In the genomic region with DNA sequence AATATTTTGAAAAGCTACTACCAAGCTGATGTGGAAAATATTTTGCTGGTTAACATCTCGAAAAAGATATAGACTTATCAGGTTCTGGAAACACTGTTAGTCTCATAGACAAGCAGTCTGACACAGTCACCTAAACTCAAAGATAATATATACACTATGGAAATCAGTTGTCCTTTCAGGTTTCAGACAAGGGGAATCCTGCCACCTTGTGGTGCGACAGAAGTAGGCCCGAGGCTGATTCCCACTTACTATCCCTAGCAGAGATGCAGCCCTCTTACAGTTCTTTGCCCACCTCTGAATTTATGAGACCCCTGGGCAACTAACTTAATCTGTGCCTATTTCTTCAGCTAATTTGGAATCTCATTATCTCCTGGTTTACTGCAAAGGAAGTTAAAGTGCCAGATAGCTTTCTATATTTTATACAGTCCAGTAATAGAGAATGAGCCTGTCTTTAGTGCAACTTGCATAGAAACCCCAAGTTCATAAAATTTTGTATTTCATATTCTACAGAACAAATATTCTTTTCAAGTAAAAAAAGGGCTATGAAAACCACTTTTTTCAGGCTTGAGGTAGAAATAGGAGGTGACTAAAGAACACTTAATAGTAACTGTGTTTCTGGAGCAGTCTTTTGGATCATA, we compare ENCODE assay signal across 8 cellular contexts. TPM values are rescaled to one million over a fixed set of nuclear protein-coding genes. Genes with fewer than 3 reads are reported as not detected.
DNase-seq lines count a peak whose midpoint lies in the region; ATAC-seq, FAIRE-seq and TF ChIP-seq lines count a peak whose summit lies in the region.

No MANE protein-coding gene starts in this region.

- no peaks in the 10 kb centered on the region for H3K36me3 ChIP-seq in bronchial epithelial cell (ENCODE audit: control insufficient read depth, insufficient read depth, low read length)
- H3K36me3 ChIP-seq in keratinocyte (ENCODE audit: control insufficient read depth in 2 of 2, extremely low read depth in 1 of 2, insufficient read depth in 2 of 2, low read length in 2 of 2): no peaks in the 10 kb centered on the region

- TF ChIP-seq CTCF in VCaP (conservative IDR thresholded peaks at IDR 0.05): peak; percentile 95
- TF ChIP-seq CTCF in bronchial epithelial cell (IDR thresholded peaks at IDR 0.05; ENCODE audit: insufficient read depth, low read length, severe bottlenecking): peak; percentile 83
- TF ChIP-seq CTCF in keratinocyte (optimal IDR thresholded peaks at IDR 0.05 in 1 of 3, IDR thresholded peaks at IDR 0.05 in 1 of 3, conservative IDR thresholded peaks at IDR 0.05 in 1 of 3; ENCODE audit: extremely low read depth in 1 of 3, insufficient read depth in 2 of 3, low read length in 3 of 3): peak; percentile 80 to 89 (median 83)

- no peaks in the 10 kb centered on the region for H4K20me1 ChIP-seq in keratinocyte (ENCODE audit: control insufficient read depth, extremely low read depth, insufficient read depth, low read length)

- FAIRE-seq in bronchial epithelial cell (lab: Jason Lieb, UNC) (no peak), keratinocyte (lab: Jason Lieb, UNC) (peak; percentile 59)

- H3K27ac ChIP-seq in VCaP (no peak overlapping the region; the same call in 1 of the 2 replicates), keratinocyte (ENCODE audit: control insufficient read depth, insufficient read depth, low read length) (no peak overlapping the region)

- DNase-seq in AG08395 (ENCODE audit: low spot score) (peak; percentile 71), NCI-H2196 (lab: John Stamatoyannopoulos, UW; ENCODE audit: unreplicated experiment) (peak; percentile 89), bronchial epithelial cell (ENCODE audit: low read depth) (peak; percentile 52), keratinocyte (ENCODE audit: low read depth, low spot score) (no peak)
- peak; percentile 36 for DNase-seq in stimulated activated CD4-positive, alpha-beta T cell treated with anti-CD3 and anti-CD28 coated beads, Interleukin-2, amount 100 ng/mL, for 4 hours (ENCODE audit: low read depth)

- H3K4me3 ChIP-seq in bronchial epithelial cell (ENCODE audit: low read depth, low read length) (no peak overlapping the region), keratinocyte (ENCODE audit: control insufficient read depth in 2 of 3, extremely low read depth in 1 of 3, insufficient read depth in 2 of 3, low read depth in 1 of 3, low read length in 3 of 3) (no peak overlapping the region)

- H3K9me3 ChIP-seq in keratinocyte (ENCODE audit: control insufficient read depth, low read depth, low read length): no peaks in the 10 kb centered on the region

- no peaks in the 10 kb centered on the region for H3K9me1 ChIP-seq in keratinocyte (ENCODE audit: control insufficient read depth, extremely low read depth, insufficient read depth, low read length)

- H3K4me2 ChIP-seq in keratinocyte (ENCODE audit: control insufficient read depth, extremely low read depth, insufficient read depth, low read depth, low read length): no peak overlapping the region

- dilution Hi-C loops in keratinocyte (cut with MboI; ENCODE audit: extremely low pct_ligation_motif_present, low sequenced_read_pairs): no loop called here

- peak; percentile 90 for ATAC-seq in GM18868 (IDR thresholded peaks at IDR 0.05; ENCODE audit: unreplicated experiment)
- ATAC-seq in HG03159 (IDR thresholded peaks at IDR 0.05; ENCODE audit: unreplicated experiment): peak; percentile 92

- H3K27me3 ChIP-seq in bronchial epithelial cell (ENCODE audit: control insufficient read depth, insufficient read depth, low read length) (no peaks in the 10 kb centered on the region), keratinocyte (ENCODE audit: control insufficient read depth, extremely low read depth, insufficient read depth, low read length) (no peaks in the 10 kb centered on the region)

- H3K79me2 ChIP-seq in keratinocyte (ENCODE audit: control insufficient read depth, insufficient read depth, low read length): no peaks in the 10 kb centered on the region

- H3K4me1 ChIP-seq in keratinocyte (ENCODE audit: control insufficient read depth, extremely low read depth, insufficient read depth, low read length): peaks cover 5% of the 10 kb centered on the region

- H3K9ac ChIP-seq in keratinocyte (ENCODE audit: control insufficient read depth, extremely low read depth, insufficient read depth, low read length): no peak overlapping the region

- H2AFZ ChIP-seq in keratinocyte (ENCODE audit: control insufficient read depth, low read length): no peak overlapping the region

RNA-seq across cellular contexts. Expression of a gene that starts 16.9 kb away (rescaled TPM):
- total RNA-seq in bronchial epithelial cell: 14.2 and 15.8 TPM in 2 replicates
- 14.4 to 23.1 TPM (median 14.9 TPM) in 3 replicates for polyA plus RNA-seq in keratinocyte
- 1.7 TPM for polyA plus RNA-seq in keratinocyte (2011; ENCODE audit: low read depth)
- polyA plus RNA-seq in keratinocyte (2011; cell fraction: cytosol; rRNA removed): 9.4 and 16.6 TPM in 2 replicates
- 11.6 and 12.4 TPM in 2 replicates for polyA plus RNA-seq in keratinocyte (2011; cell fraction: nucleus; rRNA removed)
- 12.8 and 16.2 TPM in 2 replicates for polyA plus RNA-seq in keratinocyte (2012; ENCODE audit: low replicate concordance)
- polyA minus RNA-seq in keratinocyte: 9.5 to 15.9 TPM (median 12.2 TPM) in 3 replicates
- 19.2 TPM for polyA minus RNA-seq in keratinocyte (2011; cell fraction: cytosol; rRNA and poly(A)+ RNA removed)
- polyA minus RNA-seq in keratinocyte (2011; cell fraction: nucleus; rRNA and poly(A)+ RNA removed): 6.1 and 8.0 TPM in 2 replicates

RNA-seq across cellular contexts. Expression of a gene that starts 17.1 kb away (rescaled TPM):
- 17.4 and 29.0 TPM in 2 replicates for total RNA-seq in bronchial epithelial cell
- polyA plus RNA-seq in keratinocyte: 25.4 to 63.0 TPM (median 27.3 TPM) in 3 replicates
- 48.2 TPM for polyA plus RNA-seq in keratinocyte (2011; ENCODE audit: low read depth)
- polyA plus RNA-seq in keratinocyte (2011; cell fraction: cytosol; rRNA removed): 19.7 and 45.7 TPM in 2 replicates
- polyA plus RNA-seq in keratinocyte (2011; cell fraction: nucleus; rRNA removed): 19.8 and 33.1 TPM in 2 replicates
- polyA plus RNA-seq in keratinocyte (2012; ENCODE audit: low replicate concordance): 20.7 and 26.5 TPM in 2 replicates
- 2.3 to 23.1 TPM (median 8.8 TPM) in 3 replicates for polyA minus RNA-seq in keratinocyte
- 13.2 TPM for polyA minus RNA-seq in keratinocyte (2011; cell fraction: cytosol; rRNA and poly(A)+ RNA removed)
- polyA minus RNA-seq in keratinocyte (2011; cell fraction: nucleus; rRNA and poly(A)+ RNA removed): 9.8 and 14.8 TPM in 2 replicates

RNA-seq across cellular contexts. Expression of a gene that starts 31.0 kb away (rescaled TPM):
- total RNA-seq in bronchial epithelial cell: 42.4 and 54.4 TPM in 2 replicates
- 13.3 to 29.6 TPM (median 28.5 TPM) in 3 replicates for polyA plus RNA-seq in keratinocyte
- polyA plus RNA-seq in keratinocyte (2011; ENCODE audit: low read depth): 68.9 TPM
- polyA plus RNA-seq in keratinocyte (2011; cell fraction: cytosol; rRNA removed): 24.5 and 27.9 TPM in 2 replicates
- 11.6 and 20.5 TPM in 2 replicates for polyA plus RNA-seq in keratinocyte (2011; cell fraction: nucleus; rRNA removed)
- 24.2 and 36.4 TPM in 2 replicates for polyA plus RNA-seq in keratinocyte (2012; ENCODE audit: low replicate concordance)
- polyA minus RNA-seq in keratinocyte: 4.2 to 12.1 TPM (median 6.1 TPM) in 3 replicates
- 14.6 TPM for polyA minus RNA-seq in keratinocyte (2011; cell fraction: cytosol; rRNA and poly(A)+ RNA removed)
- 6.3 and 11.2 TPM in 2 replicates for polyA minus RNA-seq in keratinocyte (2011; cell fraction: nucleus; rRNA and poly(A)+ RNA removed)

RNA-seq across cellular contexts. Expression of a gene that starts 59.4 kb away (rescaled TPM):
- under 0.01 and 0.26 TPM in 2 replicates for total RNA-seq in bronchial epithelial cell
- 0.04 to 0.12 TPM in 2 of 3 replicates, not detected in the other for polyA plus RNA-seq in keratinocyte
- 0.42 TPM for polyA plus RNA-seq in keratinocyte (2011; ENCODE audit: low read depth)
- polyA plus RNA-seq in keratinocyte (2011; cell fraction: cytosol; rRNA removed): not detected in 2 replicates
- 0.18 and 0.19 TPM in 2 replicates for polyA plus RNA-seq in keratinocyte (2011; cell fraction: nucleus; rRNA removed)
- polyA plus RNA-seq in keratinocyte (2012; ENCODE audit: low replicate concordance): 0.08 TPM in 1 of 2 replicates, not detected in the other
- polyA minus RNA-seq in keratinocyte: not detected in 3 replicates
- not detected for polyA minus RNA-seq in keratinocyte (2011; cell fraction: cytosol; rRNA and poly(A)+ RNA removed)
- polyA minus RNA-seq in keratinocyte (2011; cell fraction: nucleus; rRNA and poly(A)+ RNA removed): 0.78 TPM in 1 of 2 replicates, not detected in the other
